8 cellular contexts compared by ENCODE assay signal in the genomic region with DNA sequence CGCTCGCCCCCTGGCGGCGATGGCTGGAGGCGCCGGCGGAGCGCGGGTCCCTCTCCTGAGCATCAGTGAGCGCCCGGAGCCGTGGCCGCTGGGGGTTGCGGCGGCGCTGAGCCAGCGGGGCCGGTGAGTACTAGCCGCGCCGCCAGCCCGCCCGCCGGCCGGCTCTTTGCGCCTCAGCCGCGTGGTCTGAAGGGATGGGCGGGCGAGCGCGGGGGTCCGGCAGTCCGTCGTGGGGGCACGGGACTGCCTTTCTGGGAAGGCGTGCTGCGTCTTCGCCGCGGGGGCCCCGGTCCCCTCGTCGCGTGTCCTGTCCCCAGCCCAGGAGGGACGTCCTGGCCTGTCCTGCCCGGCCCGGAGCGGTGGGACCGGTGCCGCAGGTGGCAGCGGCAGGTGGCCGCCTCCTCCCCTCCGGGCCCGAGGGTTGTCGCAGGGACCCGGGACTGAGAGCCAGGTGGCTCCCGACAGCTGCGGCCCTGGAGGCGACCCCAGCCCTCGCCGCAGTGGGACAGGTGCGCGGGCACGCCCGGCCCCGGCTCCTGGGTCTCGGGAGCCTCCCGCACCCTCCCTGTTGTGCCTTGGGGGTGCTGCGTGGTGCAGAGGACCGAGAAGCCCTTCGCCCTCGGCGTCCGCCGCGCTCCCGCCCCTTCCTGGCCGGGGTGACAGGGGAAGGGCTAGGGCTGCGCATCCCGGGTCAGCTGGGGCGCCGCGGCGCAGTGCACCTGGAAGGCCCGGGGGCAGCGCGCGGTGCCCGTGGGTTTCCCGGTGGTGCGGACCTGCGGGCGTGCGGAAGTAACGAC. TPM values are rescaled to one million over a fixed set of nuclear protein-coding genes. Genes with fewer than 3 reads are reported as not detected.
DNase-seq lines count a peak whose midpoint lies in the region; ATAC-seq and TF ChIP-seq lines count a peak whose summit lies in the region.

A gene with protein sequence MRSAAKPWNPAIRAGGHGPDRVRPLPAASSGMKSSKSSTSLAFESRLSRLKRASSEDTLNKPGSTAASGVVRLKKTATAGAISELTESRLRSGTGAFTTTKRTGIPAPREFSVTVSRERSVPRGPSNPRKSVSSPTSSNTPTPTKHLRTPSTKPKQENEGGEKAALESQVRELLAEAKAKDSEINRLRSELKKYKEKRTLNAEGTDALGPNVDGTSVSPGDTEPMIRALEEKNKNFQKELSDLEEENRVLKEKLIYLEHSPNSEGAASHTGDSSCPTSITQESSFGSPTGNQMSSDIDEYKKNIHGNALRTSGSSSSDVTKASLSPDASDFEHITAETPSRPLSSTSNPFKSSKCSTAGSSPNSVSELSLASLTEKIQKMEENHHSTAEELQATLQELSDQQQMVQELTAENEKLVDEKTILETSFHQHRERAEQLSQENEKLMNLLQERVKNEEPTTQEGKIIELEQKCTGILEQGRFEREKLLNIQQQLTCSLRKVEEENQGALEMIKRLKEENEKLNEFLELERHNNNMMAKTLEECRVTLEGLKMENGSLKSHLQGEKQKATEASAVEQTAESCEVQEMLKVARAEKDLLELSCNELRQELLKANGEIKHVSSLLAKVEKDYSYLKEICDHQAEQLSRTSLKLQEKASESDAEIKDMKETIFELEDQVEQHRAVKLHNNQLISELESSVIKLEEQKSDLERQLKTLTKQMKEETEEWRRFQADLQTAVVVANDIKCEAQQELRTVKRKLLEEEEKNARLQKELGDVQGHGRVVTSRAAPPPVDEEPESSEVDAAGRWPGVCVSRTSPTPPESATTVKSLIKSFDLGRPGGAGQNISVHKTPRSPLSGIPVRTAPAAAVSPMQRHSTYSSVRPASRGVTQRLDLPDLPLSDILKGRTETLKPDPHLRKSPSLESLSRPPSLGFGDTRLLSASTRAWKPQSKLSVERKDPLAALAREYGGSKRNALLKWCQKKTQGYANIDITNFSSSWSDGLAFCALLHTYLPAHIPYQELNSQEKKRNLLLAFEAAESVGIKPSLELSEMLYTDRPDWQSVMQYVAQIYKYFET (plus strand): TSS at position 58 of the 797 bp plus-strand sequence. CDS start 87,293 bp downstream, outside the sequence.

- DNase-seq in NOMO-1 treated with DMSO at 0.1 percent for 48 hours (lab: John Stamatoyannopoulos, UW; ENCODE audit: unreplicated experiment) (peak; percentile 70), mucosa of descending colon (peak; percentile 81 to 89 (median 85))
- DNase-seq in activated CD8-positive, alpha-beta memory T cell treated with anti-CD3 and anti-CD28 coated beads for 48 hours (ENCODE audit: low read depth in 2 of 3, low spot score in 2 of 3) = peak in 2 of 3 experiments; percentile 76 to 78
- DNase-seq in stimulated activated CD8-positive, alpha-beta memory T cell treated with anti-CD3 and anti-CD28 coated beads, Interleukin-4, amount 100 ng/mL, for 4 hours (ENCODE audit: low read depth in 2 of 2, low spot score in 1 of 2) = peak; percentile 61 to 68

- H3K9me3 ChIP-seq in BLaER1 (peaks cover 7% of the 10 kb centered on the region; the same call in 1 of the 2 replicates), mucosa of descending colon (no peaks in the 10 kb centered on the region)

- intact Hi-C loops in mucosa of descending colon (cut with DNase I, micrococcal nuclease) = loop anchor here in 1 of 2 donors (10.0 kb wide), 1 partner anchor 85 kb away; no protein-coding TSS in a partner anchor

- peak within 1 kb of the TSS; percentile 45 for H3K27ac ChIP-seq in BLaER1

- ATAC-seq in GM19351 (IDR thresholded peaks at IDR 0.05; ENCODE audit: unreplicated experiment) (peak; percentile 91), HG03520 (IDR thresholded peaks at IDR 0.05; ENCODE audit: unreplicated experiment) (peak; percentile 92), mucosa of descending colon (peak; percentile 100)

- H3K36me3 ChIP-seq in BLaER1 (no peaks in the 10 kb centered on the region), mucosa of descending colon (ENCODE audit: low read depth) (no peaks in the 10 kb centered on the region)

- peaks cover 24% of the 10 kb centered on the region for H3K27me3 ChIP-seq in BLaER1

- H3K4me3 ChIP-seq in BLaER1 (peak within 1 kb of the TSS; percentile 90), mucosa of descending colon (peak within 1 kb of the TSS; percentile 5)

- peak; percentile 99 for TF ChIP-seq CTCF in mucosa of descending colon (IDR thresholded peaks at IDR 0.05)

- H4K20me1 ChIP-seq in BLaER1 = no peaks in the 10 kb centered on the region

- H3K4me2 ChIP-seq in BLaER1 = peak within 1 kb of the TSS; percentile 98

- in situ Hi-C loops in endometrial microvascular endothelial cells (cut with HindIII; ENCODE audit: inconsistent ontology term, low pct_unique_long_range_greater_than_20kb, low sequenced_read_pairs) = no loop called here

- H3K4me1 ChIP-seq in BLaER1 (peaks cover 13% of the 10 kb centered on the region), mucosa of descending colon (ENCODE audit: low read depth) (peaks cover 7% of the 10 kb centered on the region)

- peak within 1 kb of the TSS; percentile 77 for H3K9ac ChIP-seq in BLaER1

RNA-seq across cellular contexts. Expression of the gene that starts here (rescaled TPM):
- 15.1 TPM for total RNA-seq in endometrial microvascular endothelial cells (ENCODE audit: inconsistent ontology term)
- total RNA-seq in mucosa of descending colon = 10 to 100 TPM; 36.2 to 86.3 (median 85.7) TPM

Comparison
In these comparisons a context has a peak if more than half of its experiments do, and no peak if none do; other contexts are left out.
1. Peak in every context shown above with its lines: DNase-seq, ATAC-seq, H3K4me3 ChIP-seq and H3K27ac ChIP-seq.